Comparison of ENCODE assay signal across 8 cellular contexts in genomic region chr12:32400114-32400672, GRCh38. TPM values are rescaled to one million over a fixed set of nuclear protein-coding genes. Genes with fewer than 3 reads are reported as not detected.
A peak's percentile ranks its signal among the peaks of the same experiment; 100 is the strongest.
DNase-seq lines count a peak whose midpoint lies in the region; ATAC-seq and TF ChIP-seq lines count a peak whose summit lies in the region.

No MANE protein-coding gene starts in this region.

- no peak overlapping the region for H2AFZ ChIP-seq in fibroblast of lung (ENCODE audit: low read length)

- H3K9me3 ChIP-seq in SJCRH30 (replicated peaks) (no peaks in the 10 kb centered on the region), fibroblast of lung (ENCODE audit: control insufficient read depth, insufficient read depth, low read depth, low read length) (no peaks in the 10 kb centered on the region)

- DNase-seq in NCI-H2029 treated with DMSO at 0.1 percent for 48 hours (lab: John Stamatoyannopoulos, UW) (peak; percentile 42), NCI-H2029 (lab: John Stamatoyannopoulos, UW) (no peak), SJCRH30 (peak in 1 of 2 experiments; percentile 15), fibroblast of lung (ENCODE audit: low read depth in 2 of 2) (no peak), omental fat pad (ENCODE audit: low spot score) (no peak), GM10248 (ENCODE audit: extremely low spot score) (no peak), HCEC 1CT (no peak)

- H3K79me2 ChIP-seq in fibroblast of lung (ENCODE audit: control insufficient read depth, insufficient read depth, low read length) = no peaks in the 10 kb centered on the region

- no peaks in the 10 kb centered on the region for H3K27me3 ChIP-seq in SJCRH30
- H3K27me3 ChIP-seq in fibroblast of lung (ENCODE audit: control insufficient read depth, insufficient read depth, low read length) = peaks cover 8% of the 10 kb centered on the region

- POLR2A ChIA-PET in GM10248 (lab: Yijun Ruan, JAX) = no interaction called here

- CTCF ChIA-PET in GM10248 (lab: Yijun Ruan, JAX) = interaction anchor here (0.7 to 1.4 kb wide), 5 partner anchors 9 to 355 kb away, joined by 3 to 4 read pairs (median 3); partner anchors contain the start of gene YARS2

- H4K20me1 ChIP-seq in fibroblast of lung (ENCODE audit: control insufficient read depth, extremely low read depth, insufficient read depth, low read length) = no peaks in the 10 kb centered on the region

- H3K4me3 ChIP-seq in SJCRH30 = peak overlapping the region; percentile 73
- peak overlapping the region in 3 of 4 experiments; percentile 57 to 67 (median 60) for H3K4me3 ChIP-seq in fibroblast of lung (replicated peaks in 1 of 4; ENCODE audit: control extremely low read depth in 1 of 4, insufficient read depth in 1 of 4, low read depth in 3 of 4, low read length in 4 of 4)

- H3K4me1 ChIP-seq in SJCRH30 (no peaks in the 10 kb centered on the region), fibroblast of lung (ENCODE audit: control insufficient read depth, extremely low read depth, insufficient read depth, low read length) (peaks cover 2% of the 10 kb centered on the region)

- H3K36me3 ChIP-seq in SJCRH30 (no peaks in the 10 kb centered on the region), fibroblast of lung (ENCODE audit: control insufficient read depth, insufficient read depth, low read length) (no peaks in the 10 kb centered on the region)

- no peak overlapping the region for H3K9ac ChIP-seq in fibroblast of lung (ENCODE audit: insufficient read depth, low read length)

- ATAC-seq in omental fat pad (ENCODE audit: low FRiP score) = peak; percentile 52
- no peak for ATAC-seq in HG03442 (IDR thresholded peaks at IDR 0.05; ENCODE audit: unreplicated experiment)

- TF ChIP-seq CTCF in fibroblast of lung (conservative IDR thresholded peaks at IDR 0.05 in 1 of 2, IDR thresholded peaks at IDR 0.05 in 1 of 2; ENCODE audit: low read depth in 1 of 2, low read length in 2 of 2) (no peak), omental fat pad (IDR thresholded peaks at IDR 0.05) (no peak), GM10248 (IDR thresholded peaks at IDR 0.05; ENCODE audit: control extremely low read depth, extremely low read depth, low read depth, missing control alignments) (no peak)

- no peak overlapping the region for H3K27ac ChIP-seq in SJCRH30
- no peak overlapping the region for H3K27ac ChIP-seq in fibroblast of lung (ENCODE audit: insufficient read depth, low read length)

- H3K4me2 ChIP-seq in fibroblast of lung (ENCODE audit: extremely low read depth, insufficient read depth, low read length) = peak overlapping the region; percentile 92

RNA-seq across cellular contexts. Expression of gene FGD4, which starts 0.8 kb away (rescaled TPM):
- 9.0 and 10.3 TPM in 2 replicates for total RNA-seq in SJCRH30 (2014; rRNA removed; shearing (Covaris generic))
- total RNA-seq in fibroblast of lung (2.3 and 7.6 TPM in 2 replicates), omental fat pad (100 to 1,000 TPM in 1 of 4 donors, 10 to 100 TPM in 3; 43.1 to 111 (median 51.5) TPM)
- 3.6 and 12.2 TPM in 2 replicates for polyA plus RNA-seq in fibroblast of lung
- 1.7 and 6.7 TPM in 2 replicates for polyA plus RNA-seq in fibroblast of lung (2012)
- 3.4 and 6.4 TPM in 2 replicates for polyA minus RNA-seq in fibroblast of lung (ENCODE audit: low replicate concordance)
